ENCODE assay signal across 15 cellular contexts in genomic region chr11:58770166-58770565, GRCh38. TPM values are rescaled to one million over a fixed set of nuclear protein-coding genes. Genes with fewer than 3 reads are reported as not detected.
DNase-seq lines count a peak whose midpoint lies in the region; ATAC-seq, FAIRE-seq and TF ChIP-seq lines count a peak whose summit lies in the region.
"Had no signal": no experiment of that assay in that cellular context is flagged by ENCODE, and none has a peak within 500 bp of the region (broad histone marks: within the 10 kb centered on the region; RNA-seq: fewer than 3 reads in every experiment).

No MANE protein-coding gene starts in this region.

- H3K9me3 ChIP-seq in breast epithelium (no peaks in the 10 kb centered on the region), K562 (replicated peaks; ENCODE audit: control insufficient read depth, insufficient read depth, low read depth, low read length) (no peaks in the 10 kb centered on the region), hepatocyte (ENCODE audit: low read depth) (no peaks in the 10 kb centered on the region)

- peaks cover 23% of the 10 kb centered on the region for H3K4me1 Mint-ChIP-seq in MCF 10A (ENCODE audit: insufficient read depth, unreplicated experiment)

- no peaks in the 10 kb centered on the region for H3K9me1 ChIP-seq in K562 (ENCODE audit: control insufficient read depth, insufficient read depth, low read length)

- no peaks in the 10 kb centered on the region for H3K36me3 Mint-ChIP-seq in MCF 10A (ENCODE audit: insufficient read depth, unreplicated experiment)
- H3K36me3 Mint-ChIP-seq: CD14-positive monocyte; CD8-positive, alpha-beta T cell had no signal

- H3K4me2 ChIP-seq in K562 (ENCODE audit: insufficient read depth, low read length) = peak overlapping the region; percentile 88
- H3K4me2 ChIP-seq in hepatocyte = no peak overlapping the region

- no peak for TF ChIP-seq RAD21 in K562 (CRISPR knock-in tag; conservative IDR thresholded peaks at IDR 0.05 in 1 of 2, IDR thresholded peaks at IDR 0.05 in 1 of 2)

- FAIRE-seq in K562 (lab: Jason Lieb, UNC) = peak; percentile 88
- FAIRE-seq: HepG2, HTR-8/SVneo had no signal

- CTCF ChIA-PET in MCF 10A (lab: Yijun Ruan, JAX) (interaction anchor here (1.0 kb wide), 1 partner anchor 370 kb away, joined by 4 read pairs; no protein-coding TSS in a partner anchor), K562 (lab: Yijun Ruan, JAX; ENCODE audit: low intra/inter-chr PET ratio) (no interaction called here)

- H3K27me3 Mint-ChIP-seq in MCF 10A (ENCODE audit: insufficient read depth, unreplicated experiment) = no peaks in the 10 kb centered on the region

- no peak for TF ChIP-seq POLR2A in breast epithelium (IDR thresholded peaks at IDR 0.05)
- TF ChIP-seq POLR2A in K562 (conservative IDR thresholded peaks at IDR 0.05) = no peak

- peak overlapping the region; percentile 78 for H2AFZ ChIP-seq in K562 (ENCODE audit: low read depth, low read length)
- H2AFZ ChIP-seq in hepatocyte = no peak overlapping the region

- H3K79me2 ChIP-seq in K562 (ENCODE audit: control insufficient read depth, insufficient read depth, low read length) = peaks cover 13% of the 10 kb centered on the region
- H3K79me2 ChIP-seq in hepatocyte = no peaks in the 10 kb centered on the region

- H3K9ac ChIP-seq in K562 (ENCODE audit: insufficient read depth in 1 of 2, low read depth in 2 of 2, low read length in 2 of 2) = peak overlapping the region; percentile 59 to 65

- BruUV-seq in MCF 10A (replicated peaks; lab: Mats Ljungman, UMichigan) = no TSS peak
- BruUV-seq in K562 (replicated peaks; lab: Mats Ljungman, UMichigan) = no TSS peak

- H4K20me1 ChIP-seq in K562 (replicated peaks; ENCODE audit: control insufficient read depth, insufficient read depth, low read length) = no peaks in the 10 kb centered on the region
- no peaks in the 10 kb centered on the region for H4K20me1 ChIP-seq in hepatocyte (ENCODE audit: insufficient read depth, poor library complexity, severe bottlenecking)

- no peak for DNase-seq in MCF 10A (ENCODE audit: unreplicated experiment)
- DNase-seq in breast epithelium (ENCODE audit: low spot score in 2 of 2) = no peak
- DNase-seq in K562 (ENCODE audit: extremely low read depth in 1 of 4, low spot score in 3 of 4) = peak in 2 of 4 experiments; percentile 38 to 86
- DNase-seq in hepatocyte (ENCODE audit: low spot score) = no peak
- no peak for DNase-seq in NCI-H2081 (lab: John Stamatoyannopoulos, UW)
- DNase-seq in NCI-H774 (lab: John Stamatoyannopoulos, UW) = no peak
- DNase-seq: CD8-positive, alpha-beta T cell; DMS53 had no signal

- in situ Hi-C loops in K562 (cut with MboI) = no loop called here

- no peaks in the 10 kb centered on the region for H3K9me3 Mint-ChIP-seq in MCF 10A (ENCODE audit: unreplicated experiment)
- H3K9me3 Mint-ChIP-seq: CD8-positive, alpha-beta T cell had no signal

- no peaks in the 10 kb centered on the region for H3K9me2 ChIP-seq in hepatocyte (replicated peaks; ENCODE audit: insufficient read depth)

- no peak for TF ChIP-seq CTCF in MCF 10A (IDR thresholded peaks at IDR 0.05; ENCODE audit: unreplicated experiment)
- no peak for TF ChIP-seq CTCF in breast epithelium (IDR thresholded peaks at IDR 0.05)
- no peak for TF ChIP-seq CTCF in K562 (IDR thresholded peaks at IDR 0.05 in 2 of 3, conservative IDR thresholded peaks at IDR 0.05 in 1 of 3; ENCODE audit: insufficient read depth in 2 of 3, low read depth in 1 of 3, low read length in 3 of 3)
- TF ChIP-seq CTCF in hepatocyte (IDR thresholded peaks at IDR 0.05; ENCODE audit: poor library complexity) = no peak

- no peaks in the 10 kb centered on the region for H3K36me3 ChIP-seq in breast epithelium
- no peaks in the 10 kb centered on the region for H3K36me3 ChIP-seq in K562 (ENCODE audit: control insufficient read depth, insufficient read depth, low read length)
- H3K36me3 ChIP-seq in hepatocyte (replicated peaks; ENCODE audit: insufficient read depth, low read depth) = no peaks in the 10 kb centered on the region

- H3K4me3 ChIP-seq in breast epithelium (no peak overlapping the region), K562 (peak overlapping the region; percentile 16; the same call in 1 of the 2 replicates), hepatocyte (no peak overlapping the region)

- no peaks in the 10 kb centered on the region for H3K27me3 ChIP-seq in breast epithelium
- no peaks in the 10 kb centered on the region for H3K27me3 ChIP-seq in K562 (ENCODE audit: control insufficient read depth in 2 of 2, insufficient read depth in 2 of 2, low read length in 2 of 2)
- no peaks in the 10 kb centered on the region for H3K27me3 ChIP-seq in hepatocyte

- intact Hi-C loops in MCF 10A (cut with micrococcal nuclease) = loop anchor here (5.0 kb wide), 2 partner anchors 118 to 193 kb away; partner anchors contain the start of genes LPXN and ZFP91
- intact Hi-C loops in breast epithelium (cut with DNase I; ENCODE audit: low total_unique reads) = no loop called here
- intact Hi-C loops in K562 (cut with micrococcal nuclease) = loop anchor here (2.0 to 10.0 kb wide), 4 partner anchors 43 to 777 kb away; partner anchors contain the start of genes FAM111A, LPXN and ZFP91

- peak; percentile 23 for ATAC-seq in K562
- no peak for ATAC-seq in HG03571 (IDR thresholded peaks at IDR 0.05; ENCODE audit: unreplicated experiment)
- no peak for ATAC-seq in HG03196 (IDR thresholded peaks at IDR 0.05; ENCODE audit: unreplicated experiment)
- ATAC-seq: CD8-positive, alpha-beta T cell; HepG2 had no signal

- H3K4me1 ChIP-seq in breast epithelium (no peaks in the 10 kb centered on the region), K562 (replicated peaks in 1 of 2; ENCODE audit: control insufficient read depth in 2 of 2, insufficient read depth in 2 of 2, low read length in 2 of 2) (peaks cover 11 to 71% of the 10 kb centered on the region in 2 experiments; a peak in 4 of 5 replicates), hepatocyte (ENCODE audit: insufficient read depth) (no peaks in the 10 kb centered on the region)

- no peak overlapping the region for H3K4me3 Mint-ChIP-seq in MCF 10A (ENCODE audit: unreplicated experiment)
- H3K4me3 Mint-ChIP-seq: CD8-positive, alpha-beta T cell had no signal

- peak; percentile 93 for TF ChIP-seq EP300 in K562 (IDR thresholded peaks at IDR 0.05; ENCODE audit: low read length)

- WGBS in K562 (ENCODE audit: insufficient coverage, low coverage, missing lambda C conversion rate) = 0% methylated on average over 2 of the region's 2 CpGs
- 71% methylated on average over 2 of the region's 2 CpGs for WGBS in hepatocyte (ENCODE audit: low lambda C conversion rate, missing lambda C conversion rate)

- H3K27ac ChIP-seq in breast epithelium = no peak overlapping the region
- H3K27ac ChIP-seq in K562 (ENCODE audit: extremely low read depth, low read depth, low read length) = peak overlapping the region; percentile 81
- H3K27ac ChIP-seq in hepatocyte = peak overlapping the region; percentile 29
- H3K27ac ChIP-seq: 22Rv1 had no signal

- POLR2A ChIA-PET in MCF 10A (lab: Yijun Ruan, JAX) (no interaction called here), K562 (lab: Yijun Ruan, JAX) (interaction anchor here (0.7 to 1.4 kb wide), 2 partner anchors 13 to 54 kb away, joined by 3 to 4 read pairs; no protein-coding TSS in a partner anchor)

- H3K27ac Mint-ChIP-seq in MCF 10A (ENCODE audit: low read depth, unreplicated experiment) = peak overlapping the region; percentile 53
- H3K27ac Mint-ChIP-seq: CD8-positive, alpha-beta T cell had no signal

TF ChIP-seq in K562, 482 proteins besides CTCF, POLR2A, EP300 and RAD21 (continues in another document):
- no peak for TF ChIP-seq ATF3 (IDR thresholded peaks at IDR 0.05)
- no peak for TF ChIP-seq ATF3 (CRISPR knock-in tag; conservative IDR thresholded peaks at IDR 0.05)
- TF ChIP-seq MCM3 (IDR thresholded peaks at IDR 0.05) = no peak
- TF ChIP-seq CAMTA2 (CRISPR knock-in tag; conservative IDR thresholded peaks at IDR 0.05) = no peak
- TF ChIP-seq ZFP30 (CRISPR knock-in tag; IDR thresholded peaks at IDR 0.05; ENCODE audit: borderline replicate concordance) = no peak
- TF ChIP-seq STAG1 (CRISPR knock-in tag; IDR thresholded peaks at IDR 0.05; ENCODE audit: borderline replicate concordance) = no peak
- TF ChIP-seq ARNT (IDR thresholded peaks at IDR 0.05) = no peak

RNA-seq across cellular contexts. Expression of gene GLYAT, which starts 38.4 kb away (rescaled TPM):
- not detected in 2 replicates for total RNA-seq in MCF 10A (2022)
- 10 to 100 TPM in 1 of 3 donors, not detected in 2; 15.8 TPM for total RNA-seq in breast epithelium
- total RNA-seq in K562 (2011; cell fraction: chromatin; rRNA removed; ENCODE audit: low replicate concordance) = not detected in 2 replicates
- total RNA-seq in K562 (2011; cell fraction: nucleolus; rRNA removed) = not detected in 2 replicates
- total RNA-seq in K562 (2011; cell fraction: nucleoplasm; rRNA removed) = not detected in 2 replicates
- total RNA-seq in K562 (2014; rRNA removed) = not detected in 2 replicates
- total RNA-seq in K562 (2014; rRNA removed; fragmentation: Illumina TruSeq; extraction: Trizol) = not detected in 2 replicates
- total RNA-seq in K562 (2015; rRNA removed; fragmentation: Illumina TruSeq; extraction: Trizol) = not detected in 2 replicates
- not detected in 2 replicates for total RNA-seq in K562 (2021)
- polyA plus RNA-seq in K562 (2011; rRNA removed) = not detected in 2 replicates
- not detected in 2 replicates for polyA plus RNA-seq in K562 (2011; cell fraction: cytosol; rRNA removed)
- not detected in 2 replicates for polyA plus RNA-seq in K562 (2011; cell fraction: nucleus; rRNA removed)
- not detected in 2 replicates for polyA plus RNA-seq in K562 (2012)
- polyA plus RNA-seq in K562 (2014; fragmentation: Illumina TruSeq; extraction: Trizol) = not detected in 2 replicates
- polyA plus RNA-seq in K562 (2014; fragmentation: Nextera tagmentation; extraction: Ambion mirVana) = not detected
- polyA plus RNA-seq in K562 (2014; rRNA removed) = 0.47 TPM in 1 of 2 replicates, not detected in the other
- not detected in 2 replicates for polyA minus RNA-seq in K562 (2011; rRNA and poly(A)+ RNA removed)
- not detected in 2 replicates for polyA minus RNA-seq in K562 (2011; cell fraction: cytosol; rRNA and poly(A)+ RNA removed)
- not detected in 2 replicates for polyA minus RNA-seq in K562 (2011; cell fraction: nucleus; rRNA and poly(A)+ RNA removed)
- 0.77 and 3.1 TPM in 2 replicates for total RNA-seq in hepatocyte
- 1.6 and 3.4 TPM in 2 replicates for polyA plus RNA-seq in hepatocyte
- total RNA-seq: CD8-positive, alpha-beta T cell; HepG2 had no signal
- polyA plus RNA-seq: BJ, CD14-positive monocyte, HepG2 had no signal

Comparison
In these comparisons a context has a peak if more than half of its experiments do, and no peak if none do; other contexts are left out.
1. H3K27ac ChIP-seq: peak in K562 (single experiment) and hepatocyte (single experiment); none in breast epithelium (0 of 2).